Comparison of ENCODE assay signal across 1 cellular context in the genomic region with DNA sequence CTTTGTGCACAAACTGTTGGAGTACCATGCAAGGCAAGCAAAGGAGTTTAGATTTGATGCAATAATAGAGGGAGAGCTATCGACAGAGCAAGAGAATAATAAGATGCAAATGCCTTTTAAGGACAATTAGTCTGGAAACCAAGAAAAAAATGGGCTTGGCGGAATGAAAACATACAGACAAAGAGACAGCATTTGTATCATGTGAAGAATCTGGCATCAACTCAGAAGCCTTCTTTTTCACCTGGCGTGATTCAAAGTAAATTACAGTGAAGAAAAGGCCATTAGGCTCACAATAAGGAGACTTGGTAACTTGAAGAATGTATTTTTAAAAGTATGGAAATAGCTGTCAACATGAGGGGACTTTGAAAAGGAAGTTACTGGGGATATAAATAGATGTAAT.
TF ChIP-seq lines count a peak whose summit lies in the region.

No MANE protein-coding gene starts in this region.

TF ChIP-seq in GM23338, 12 proteins besides CTCF, POLR2A, EP300 and RAD21 (continued from another document):
- TF ChIP-seq, protein P1, sequence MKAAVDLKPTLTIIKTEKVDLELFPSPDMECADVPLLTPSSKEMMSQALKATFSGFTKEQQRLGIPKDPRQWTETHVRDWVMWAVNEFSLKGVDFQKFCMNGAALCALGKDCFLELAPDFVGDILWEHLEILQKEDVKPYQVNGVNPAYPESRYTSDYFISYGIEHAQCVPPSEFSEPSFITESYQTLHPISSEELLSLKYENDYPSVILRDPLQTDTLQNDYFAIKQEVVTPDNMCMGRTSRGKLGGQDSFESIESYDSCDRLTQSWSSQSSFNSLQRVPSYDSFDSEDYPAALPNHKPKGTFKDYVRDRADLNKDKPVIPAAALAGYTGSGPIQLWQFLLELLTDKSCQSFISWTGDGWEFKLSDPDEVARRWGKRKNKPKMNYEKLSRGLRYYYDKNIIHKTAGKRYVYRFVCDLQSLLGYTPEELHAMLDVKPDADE (IDR thresholded peaks at IDR 0.05), result no peak
- TF ChIP-seq EZH2phosphoT487 (IDR thresholded peaks at IDR 0.05; ENCODE audit: unreplicated experiment) (no peak), STAT1 (IDR thresholded peaks at IDR 0.05; ENCODE audit: unreplicated experiment) (no peak), NANOG (IDR thresholded peaks at IDR 0.05; ENCODE audit: borderline replicate concordance) (peak; percentile 53; the same call in 1 of the 2 replicates), POLR2AphosphoS5 (IDR thresholded peaks at IDR 0.05; ENCODE audit: low read depth) (no peak)
TF ChIP-seq in GM23338: peak in this region for 1.
